8 cellular contexts compared by ENCODE assay signal in genomic region chr6:56370591-56371198, GRCh38.
DNase-seq lines count a peak whose midpoint lies in the region; ATAC-seq and TF ChIP-seq lines count a peak whose summit lies in the region.

No MANE protein-coding gene starts in this region.

- peak; percentile 63 for DNase-seq in NCI-H2196 (lab: John Stamatoyannopoulos, UW; ENCODE audit: unreplicated experiment)
- peak in 3 of 4 donors; percentile 36 to 60 (median 42) for DNase-seq in body of pancreas
- DNase-seq in left lobe of liver (ENCODE audit: low spot score), result no peak
- peak; percentile 82 for DNase-seq in ureter (ENCODE audit: low spot score)
- DNase-seq in GM23338 (ENCODE audit: low spot score), result no peak
- DNase-seq in WERI-Rb-1, result no peak

- no peak overlapping the region for H3K4me2 ChIP-seq in GM23338

- peak overlapping the region in 3 of 4 donors; percentile 56 to 68 (median 64) for H3K27ac ChIP-seq in body of pancreas
- H3K27ac ChIP-seq in GM23338 (ENCODE audit: low read depth), result no peak overlapping the region
- H3K27ac ChIP-seq in WERI-Rb-1, result no peak overlapping the region

- no peak for TF ChIP-seq POLR2A in body of pancreas (IDR thresholded peaks at IDR 0.05)

- H3K36me3 Mint-ChIP-seq in GM23338 (ENCODE audit: low read depth), result no peaks in the 10 kb centered on the region

- intact Hi-C loops in body of pancreas (cut with DNase I), result no loop called here

- no peaks in the 10 kb centered on the region for H3K79me2 ChIP-seq in GM23338 (replicated peaks; ENCODE audit: insufficient read depth)

- H2AFZ ChIP-seq in GM23338, result no peak overlapping the region

- peaks cover 6% of the 10 kb centered on the region; the same call in 2 of the 3 replicates for H3K4me1 Mint-ChIP-seq in GM23338

- H3K27me3 ChIP-seq in body of pancreas (no peaks in the 10 kb centered on the region), GM23338 (ENCODE audit: insufficient read depth) (no peaks in the 10 kb centered on the region), WERI-Rb-1 (ENCODE audit: insufficient read depth, low read depth, severe bottlenecking) (no peaks in the 10 kb centered on the region)

- no peak overlapping the region for H3K27ac Mint-ChIP-seq in GM23338

- no peaks in the 10 kb centered on the region for H3K36me3 ChIP-seq in body of pancreas (replicated peaks in 1 of 2; ENCODE audit: insufficient read depth in 1 of 2, low read depth in 2 of 2)
- no peaks in the 10 kb centered on the region for H3K36me3 ChIP-seq in GM23338 (ENCODE audit: insufficient read depth)
- H3K36me3 ChIP-seq in WERI-Rb-1, result no peaks in the 10 kb centered on the region

- H3K27me3 Mint-ChIP-seq in GM23338 (ENCODE audit: insufficient read depth, low read depth, poor library complexity), result no peaks in the 10 kb centered on the region

- H3K4me3 Mint-ChIP-seq in GM23338, result no peak overlapping the region

- TF ChIP-seq CTCF in body of pancreas (IDR thresholded peaks at IDR 0.05) (no peak), GM23338 (conservative IDR thresholded peaks at IDR 0.05; ENCODE audit: low read depth in 2 of 2) (no peak), WERI-Rb-1 (IDR thresholded peaks at IDR 0.05; ENCODE audit: low read depth, low read length) (no peak)

- no peaks in the 10 kb centered on the region for H4K20me1 ChIP-seq in GM23338 (replicated peaks; ENCODE audit: insufficient read depth)

- peak; percentile 69 for ATAC-seq in GM18520 (IDR thresholded peaks at IDR 0.05; ENCODE audit: unreplicated experiment)
- ATAC-seq in HG03095 (IDR thresholded peaks at IDR 0.05; ENCODE audit: unreplicated experiment), result peak; percentile 91
- ATAC-seq in body of pancreas, result peak; percentile 60
- ATAC-seq in left lobe of liver, result peak; percentile 63
- no peak for ATAC-seq in GM23338

- no peaks in the 10 kb centered on the region for H3K9me3 ChIP-seq in body of pancreas
- no peaks in the 10 kb centered on the region for H3K9me3 ChIP-seq in WERI-Rb-1 (ENCODE audit: severe bottlenecking)

- 56 to 85% methylated on average over 1 of the region's 1 CpG for WGBS in body of pancreas, 2 donors

- H3K9me3 Mint-ChIP-seq in GM23338, result no peaks in the 10 kb centered on the region

- H3K4me3 ChIP-seq in body of pancreas (no peak overlapping the region), GM23338 (no peak overlapping the region), WERI-Rb-1 (ENCODE audit: low read depth, low read length) (no peak overlapping the region)

- peaks cover 28% of the 10 kb centered on the region for H3K4me1 ChIP-seq in body of pancreas
- H3K4me1 ChIP-seq in GM23338 (ENCODE audit: insufficient read depth), result no peaks in the 10 kb centered on the region; the same call in 1 of the 2 replicates

- H3F3A ChIP-seq in GM23338 (replicated peaks; ENCODE audit: low read depth), result no peaks in the 10 kb centered on the region

- H3K9me2 ChIP-seq in GM23338 (ENCODE audit: insufficient read depth), result peaks cover 6% of the 10 kb centered on the region; the same call in 1 of the 2 replicates

TF ChIP-seq in GM23338, 12 proteins besides CTCF, POLR2A, EP300 and RAD21 (continues in another document):
- TF ChIP-seq, protein P1, sequence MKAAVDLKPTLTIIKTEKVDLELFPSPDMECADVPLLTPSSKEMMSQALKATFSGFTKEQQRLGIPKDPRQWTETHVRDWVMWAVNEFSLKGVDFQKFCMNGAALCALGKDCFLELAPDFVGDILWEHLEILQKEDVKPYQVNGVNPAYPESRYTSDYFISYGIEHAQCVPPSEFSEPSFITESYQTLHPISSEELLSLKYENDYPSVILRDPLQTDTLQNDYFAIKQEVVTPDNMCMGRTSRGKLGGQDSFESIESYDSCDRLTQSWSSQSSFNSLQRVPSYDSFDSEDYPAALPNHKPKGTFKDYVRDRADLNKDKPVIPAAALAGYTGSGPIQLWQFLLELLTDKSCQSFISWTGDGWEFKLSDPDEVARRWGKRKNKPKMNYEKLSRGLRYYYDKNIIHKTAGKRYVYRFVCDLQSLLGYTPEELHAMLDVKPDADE (IDR thresholded peaks at IDR 0.05), result no peak
- TF ChIP-seq CREB1 (CRISPR knock-in tag; IDR thresholded peaks at IDR 0.05; ENCODE audit: low read depth) (no peak), EZH2phosphoT487 (IDR thresholded peaks at IDR 0.05; ENCODE audit: unreplicated experiment) (no peak), NANOG (IDR thresholded peaks at IDR 0.05; ENCODE audit: borderline replicate concordance) (no peak), ZNF331 (CRISPR knock-in tag; IDR thresholded peaks at IDR 0.05; ENCODE audit: low read depth) (no peak), POLR2AphosphoS5 (IDR thresholded peaks at IDR 0.05; ENCODE audit: low read depth) (no peak), STAT1 (IDR thresholded peaks at IDR 0.05; ENCODE audit: unreplicated experiment) (no peak), ZNF114 (CRISPR knock-in tag; IDR thresholded peaks at IDR 0.05) (no peak), JUNB (IDR thresholded peaks at IDR 0.05; ENCODE audit: unreplicated experiment) (no peak), EZH2 (IDR thresholded peaks at IDR 0.05; ENCODE audit: low read depth, unreplicated experiment) (no peak)
- TF ChIP-seq, protein P2, sequence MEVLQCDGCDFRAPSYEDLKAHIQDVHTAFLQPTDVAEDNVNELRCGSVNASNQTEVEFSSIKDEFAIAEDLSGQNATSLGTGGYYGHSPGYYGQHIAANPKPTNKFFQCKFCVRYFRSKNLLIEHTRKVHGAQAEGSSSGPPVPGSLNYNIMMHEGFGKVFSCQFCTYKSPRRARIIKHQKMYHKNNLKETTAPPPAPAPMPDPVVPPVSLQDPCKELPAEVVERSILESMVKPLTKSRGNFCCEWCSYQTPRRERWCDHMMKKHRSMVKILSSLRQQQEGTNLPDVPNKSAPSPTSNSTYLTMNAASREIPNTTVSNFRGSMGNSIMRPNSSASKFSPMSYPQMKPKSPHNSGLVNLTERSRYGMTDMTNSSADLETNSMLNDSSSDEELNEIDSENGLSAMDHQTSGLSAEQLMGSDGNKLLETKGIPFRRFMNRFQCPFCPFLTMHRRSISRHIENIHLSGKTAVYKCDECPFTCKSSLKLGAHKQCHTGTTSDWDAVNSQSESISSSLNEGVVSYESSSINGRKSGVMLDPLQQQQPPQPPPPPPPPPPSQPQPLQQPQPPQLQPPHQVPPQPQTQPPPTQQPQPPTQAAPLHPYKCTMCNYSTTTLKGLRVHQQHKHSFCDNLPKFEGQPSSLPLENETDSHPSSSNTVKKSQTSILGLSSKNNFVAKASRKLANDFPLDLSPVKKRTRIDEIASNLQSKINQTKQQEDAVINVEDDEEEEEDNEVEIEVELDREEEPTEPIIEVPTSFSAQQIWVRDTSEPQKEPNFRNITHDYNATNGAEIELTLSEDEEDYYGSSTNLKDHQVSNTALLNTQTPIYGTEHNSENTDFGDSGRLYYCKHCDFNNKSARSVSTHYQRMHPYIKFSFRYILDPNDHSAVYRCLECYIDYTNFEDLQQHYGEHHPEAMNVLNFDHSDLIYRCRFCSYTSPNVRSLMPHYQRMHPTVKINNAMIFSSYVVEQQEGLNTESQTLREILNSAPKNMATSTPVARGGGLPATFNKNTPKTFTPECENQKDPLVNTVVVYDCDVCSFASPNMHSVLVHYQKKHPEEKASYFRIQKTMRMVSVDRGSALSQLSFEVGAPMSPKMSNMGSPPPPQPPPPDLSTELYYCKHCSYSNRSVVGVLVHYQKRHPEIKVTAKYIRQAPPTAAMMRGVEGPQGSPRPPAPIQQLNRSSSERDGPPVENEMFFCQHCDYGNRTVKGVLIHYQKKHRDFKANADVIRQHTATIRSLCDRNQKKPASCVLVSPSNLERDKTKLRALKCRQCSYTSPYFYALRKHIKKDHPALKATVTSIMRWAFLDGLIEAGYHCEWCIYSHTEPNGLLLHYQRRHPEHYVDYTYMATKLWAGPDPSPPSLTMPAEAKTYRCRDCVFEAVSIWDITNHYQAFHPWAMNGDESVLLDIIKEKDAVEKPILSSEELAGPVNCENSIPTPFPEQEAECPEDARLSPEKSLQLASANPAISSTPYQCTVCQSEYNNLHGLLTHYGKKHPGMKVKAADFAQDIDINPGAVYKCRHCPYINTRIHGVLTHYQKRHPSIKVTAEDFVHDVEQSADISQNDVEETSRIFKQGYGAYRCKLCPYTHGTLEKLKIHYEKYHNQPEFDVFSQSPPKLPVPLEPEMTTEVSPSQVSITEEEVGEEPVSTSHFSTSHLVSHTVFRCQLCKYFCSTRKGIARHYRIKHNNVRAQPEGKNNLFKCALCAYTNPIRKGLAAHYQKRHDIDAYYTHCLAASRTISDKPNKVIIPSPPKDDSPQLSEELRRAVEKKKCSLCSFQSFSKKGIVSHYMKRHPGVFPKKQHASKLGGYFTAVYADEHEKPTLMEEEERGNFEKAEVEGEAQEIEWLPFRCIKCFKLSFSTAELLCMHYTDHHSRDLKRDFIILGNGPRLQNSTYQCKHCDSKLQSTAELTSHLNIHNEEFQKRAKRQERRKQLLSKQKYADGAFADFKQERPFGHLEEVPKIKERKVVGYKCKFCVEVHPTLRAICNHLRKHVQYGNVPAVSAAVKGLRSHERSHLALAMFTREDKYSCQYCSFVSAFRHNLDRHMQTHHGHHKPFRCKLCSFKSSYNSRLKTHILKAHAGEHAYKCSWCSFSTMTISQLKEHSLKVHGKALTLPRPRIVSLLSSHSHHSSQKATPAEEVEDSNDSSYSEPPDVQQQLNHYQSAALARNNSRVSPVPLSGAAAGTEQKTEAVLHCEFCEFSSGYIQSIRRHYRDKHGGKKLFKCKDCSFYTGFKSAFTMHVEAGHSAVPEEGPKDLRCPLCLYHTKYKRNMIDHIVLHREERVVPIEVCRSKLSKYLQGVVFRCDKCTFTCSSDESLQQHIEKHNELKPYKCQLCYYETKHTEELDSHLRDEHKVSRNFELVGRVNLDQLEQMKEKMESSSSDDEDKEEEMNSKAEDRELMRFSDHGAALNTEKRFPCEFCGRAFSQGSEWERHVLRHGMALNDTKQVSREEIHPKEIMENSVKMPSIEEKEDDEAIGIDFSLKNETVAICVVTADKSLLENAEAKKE (CRISPR knock-in tag; IDR thresholded peaks at IDR 0.05), result no peak

Comparison
In these comparisons a context has a peak if more than half of its experiments do, and no peak if none do; other contexts are left out.
1. DNase-seq: peak in NCI-H2196 (single experiment), body of pancreas (3 of 4) and ureter (single experiment); none in left lobe of liver (single experiment), GM23338 (single experiment) and WERI-Rb-1 (single experiment).
2. H3K27ac ChIP-seq: peak in body of pancreas (3 of 4); none in GM23338 (single experiment) and WERI-Rb-1 (single experiment).